Comparison of ENCODE assay signal across 1 cellular context in the genomic region with DNA sequence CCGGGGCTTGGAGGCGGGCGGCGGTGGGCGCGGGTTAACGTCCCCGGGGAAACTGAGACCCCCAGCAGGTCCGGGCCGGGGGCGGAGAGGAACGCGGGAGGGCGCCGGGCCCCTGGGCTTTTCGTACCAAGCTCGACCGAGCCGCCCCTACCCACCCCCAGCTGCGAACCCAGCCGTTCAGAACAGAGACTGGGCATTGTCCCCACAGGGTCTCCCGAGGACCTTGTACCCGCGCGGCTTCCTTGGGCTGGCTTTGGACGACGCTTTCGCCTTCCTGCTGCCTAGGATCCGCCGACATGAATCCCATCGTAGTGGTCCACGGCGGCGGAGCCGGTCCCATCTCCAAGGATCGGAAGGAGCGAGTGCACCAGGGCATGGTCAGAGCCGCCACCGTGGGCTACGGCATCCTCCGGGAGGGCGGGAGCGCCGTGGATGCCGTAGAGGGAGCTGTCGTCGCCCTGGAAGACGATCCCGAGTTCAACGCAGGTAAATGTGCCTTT.
TF ChIP-seq lines count a peak whose summit lies in the region.

No MANE protein-coding gene starts in this region.

TF ChIP-seq in HepG2, 621 proteins besides CTCF, POLR2A, EP300 and RAD21 (continues in another document):
- TF ChIP-seq XBP1 (CRISPR knock-in tag; IDR thresholded peaks at IDR 0.05) (no peak), NAIF1 (CRISPR knock-in tag; IDR thresholded peaks at IDR 0.05; ENCODE audit: borderline replicate concordance) (peak; percentile 81; the same call in 1 of the 2 replicates), HDAC2 (CRISPR knock-in tag; IDR thresholded peaks at IDR 0.05) (peak; percentile 25; the same call in 1 of the 2 replicates), ZNF615 (CRISPR knock-in tag; IDR thresholded peaks at IDR 0.05; ENCODE audit: borderline replicate concordance) (no peak), ZSCAN9 (CRISPR knock-in tag; IDR thresholded peaks at IDR 0.05; ENCODE audit: borderline replicate concordance) (no peak), BRCA1 (CRISPR knock-in tag; IDR thresholded peaks at IDR 0.05) (no peak), ZNF496 (CRISPR knock-in tag; IDR thresholded peaks at IDR 0.05; ENCODE audit: insufficient replicate concordance) (no peak), HNRNPLL (IDR thresholded peaks at IDR 0.05; ENCODE audit: low read depth, low read length, poor library complexity, severe bottlenecking) (peak; percentile 90), CENPT (CRISPR knock-in tag; IDR thresholded peaks at IDR 0.05; ENCODE audit: low read depth) (0 out of 2 replicates have a peak, but pooled peaks have one; percentile 72), THAP11 (CRISPR knock-in tag; IDR thresholded peaks at IDR 0.05) (peak; percentile 54), ZNF660 (CRISPR knock-in tag; IDR thresholded peaks at IDR 0.05; ENCODE audit: borderline replicate concordance, low read depth) (0 out of 2 replicates have a peak, but pooled peaks have one; percentile 30), ZNF180 (CRISPR knock-in tag; IDR thresholded peaks at IDR 0.05; ENCODE audit: borderline replicate concordance, low read depth) (no peak), ZSCAN29 (CRISPR knock-in tag; conservative IDR thresholded peaks at IDR 0.05) (no peak; the same call in 1 of the 2 replicates), JARID2 (CRISPR knock-in tag; IDR thresholded peaks at IDR 0.05; ENCODE audit: insufficient replicate concordance) (no peak), PCBP2 (optimal IDR thresholded peaks at IDR 0.05; ENCODE audit: low read depth, low read length, poor library complexity, severe bottlenecking) (no peak), ZNF263 (CRISPR knock-in tag; IDR thresholded peaks at IDR 0.05) (no peak), ZNF572 (CRISPR knock-in tag; IDR thresholded peaks at IDR 0.05) (no peak), ZNF776 (CRISPR knock-in tag; IDR thresholded peaks at IDR 0.05) (peak; percentile 10; the same call in 1 of the 2 replicates), ZBTB20 (CRISPR knock-in tag; IDR thresholded peaks at IDR 0.05; ENCODE audit: borderline replicate concordance, low read depth) (0 out of 2 replicates have a peak, but pooled peaks have one; percentile 5), ZNF619 (CRISPR knock-in tag; IDR thresholded peaks at IDR 0.05) (no peak), ZNF781 (CRISPR knock-in tag; IDR thresholded peaks at IDR 0.05; ENCODE audit: borderline replicate concordance, not compliant biosample characterization) (no peak), REPIN1 (CRISPR knock-in tag; IDR thresholded peaks at IDR 0.05; ENCODE audit: borderline replicate concordance, low read depth) (no peak), ZSCAN30 (CRISPR knock-in tag; IDR thresholded peaks at IDR 0.05) (no peak), ZBTB7A (CRISPR knock-in tag; IDR thresholded peaks at IDR 0.05) (peak; percentile 74), ZNF816 (CRISPR knock-in tag; IDR thresholded peaks at IDR 0.05; ENCODE audit: borderline replicate concordance) (no peak), MXI1 (IDR thresholded peaks at IDR 0.05; ENCODE audit: borderline replicate concordance, low read depth, low read length) (no peak; the same call in 2 of the 3 replicates), MBNL3 (CRISPR knock-in tag; conservative IDR thresholded peaks at IDR 0.05) (no peak), HNF4G (IDR thresholded peaks at IDR 0.05; ENCODE audit: borderline replicate concordance, low read depth, low read length) (0 out of 2 replicates have a peak, but pooled peaks have one; percentile 7), HNF4G (CRISPR knock-in tag; IDR thresholded peaks at IDR 0.05; ENCODE audit: borderline replicate concordance, low read depth) (no peak)
- TF ChIP-seq, protein P1, sequence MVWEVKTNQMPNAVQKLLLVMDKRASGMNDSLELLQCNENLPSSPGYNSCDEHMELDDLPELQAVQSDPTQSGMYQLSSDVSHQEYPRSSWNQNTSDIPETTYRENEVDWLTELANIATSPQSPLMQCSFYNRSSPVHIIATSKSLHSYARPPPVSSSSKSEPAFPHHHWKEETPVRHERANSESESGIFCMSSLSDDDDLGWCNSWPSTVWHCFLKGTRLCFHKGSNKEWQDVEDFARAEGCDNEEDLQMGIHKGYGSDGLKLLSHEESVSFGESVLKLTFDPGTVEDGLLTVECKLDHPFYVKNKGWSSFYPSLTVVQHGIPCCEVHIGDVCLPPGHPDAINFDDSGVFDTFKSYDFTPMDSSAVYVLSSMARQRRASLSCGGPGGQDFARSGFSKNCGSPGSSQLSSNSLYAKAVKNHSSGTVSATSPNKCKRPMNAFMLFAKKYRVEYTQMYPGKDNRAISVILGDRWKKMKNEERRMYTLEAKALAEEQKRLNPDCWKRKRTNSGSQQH (CRISPR knock-in tag; IDR thresholded peaks at IDR 0.05; ENCODE audit: low read depth) = no peak
- TF ChIP-seq, protein P2, sequence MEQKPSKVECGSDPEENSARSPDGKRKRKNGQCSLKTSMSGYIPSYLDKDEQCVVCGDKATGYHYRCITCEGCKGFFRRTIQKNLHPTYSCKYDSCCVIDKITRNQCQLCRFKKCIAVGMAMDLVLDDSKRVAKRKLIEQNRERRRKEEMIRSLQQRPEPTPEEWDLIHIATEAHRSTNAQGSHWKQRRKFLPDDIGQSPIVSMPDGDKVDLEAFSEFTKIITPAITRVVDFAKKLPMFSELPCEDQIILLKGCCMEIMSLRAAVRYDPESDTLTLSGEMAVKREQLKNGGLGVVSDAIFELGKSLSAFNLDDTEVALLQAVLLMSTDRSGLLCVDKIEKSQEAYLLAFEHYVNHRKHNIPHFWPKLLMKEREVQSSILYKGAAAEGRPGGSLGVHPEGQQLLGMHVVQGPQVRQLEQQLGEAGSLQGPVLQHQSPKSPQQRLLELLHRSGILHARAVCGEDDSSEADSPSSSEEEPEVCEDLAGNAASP (CRISPR knock-in tag; IDR thresholded peaks at IDR 0.05; ENCODE audit: borderline replicate concordance) = no peak
- TF ChIP-seq, protein P3, sequence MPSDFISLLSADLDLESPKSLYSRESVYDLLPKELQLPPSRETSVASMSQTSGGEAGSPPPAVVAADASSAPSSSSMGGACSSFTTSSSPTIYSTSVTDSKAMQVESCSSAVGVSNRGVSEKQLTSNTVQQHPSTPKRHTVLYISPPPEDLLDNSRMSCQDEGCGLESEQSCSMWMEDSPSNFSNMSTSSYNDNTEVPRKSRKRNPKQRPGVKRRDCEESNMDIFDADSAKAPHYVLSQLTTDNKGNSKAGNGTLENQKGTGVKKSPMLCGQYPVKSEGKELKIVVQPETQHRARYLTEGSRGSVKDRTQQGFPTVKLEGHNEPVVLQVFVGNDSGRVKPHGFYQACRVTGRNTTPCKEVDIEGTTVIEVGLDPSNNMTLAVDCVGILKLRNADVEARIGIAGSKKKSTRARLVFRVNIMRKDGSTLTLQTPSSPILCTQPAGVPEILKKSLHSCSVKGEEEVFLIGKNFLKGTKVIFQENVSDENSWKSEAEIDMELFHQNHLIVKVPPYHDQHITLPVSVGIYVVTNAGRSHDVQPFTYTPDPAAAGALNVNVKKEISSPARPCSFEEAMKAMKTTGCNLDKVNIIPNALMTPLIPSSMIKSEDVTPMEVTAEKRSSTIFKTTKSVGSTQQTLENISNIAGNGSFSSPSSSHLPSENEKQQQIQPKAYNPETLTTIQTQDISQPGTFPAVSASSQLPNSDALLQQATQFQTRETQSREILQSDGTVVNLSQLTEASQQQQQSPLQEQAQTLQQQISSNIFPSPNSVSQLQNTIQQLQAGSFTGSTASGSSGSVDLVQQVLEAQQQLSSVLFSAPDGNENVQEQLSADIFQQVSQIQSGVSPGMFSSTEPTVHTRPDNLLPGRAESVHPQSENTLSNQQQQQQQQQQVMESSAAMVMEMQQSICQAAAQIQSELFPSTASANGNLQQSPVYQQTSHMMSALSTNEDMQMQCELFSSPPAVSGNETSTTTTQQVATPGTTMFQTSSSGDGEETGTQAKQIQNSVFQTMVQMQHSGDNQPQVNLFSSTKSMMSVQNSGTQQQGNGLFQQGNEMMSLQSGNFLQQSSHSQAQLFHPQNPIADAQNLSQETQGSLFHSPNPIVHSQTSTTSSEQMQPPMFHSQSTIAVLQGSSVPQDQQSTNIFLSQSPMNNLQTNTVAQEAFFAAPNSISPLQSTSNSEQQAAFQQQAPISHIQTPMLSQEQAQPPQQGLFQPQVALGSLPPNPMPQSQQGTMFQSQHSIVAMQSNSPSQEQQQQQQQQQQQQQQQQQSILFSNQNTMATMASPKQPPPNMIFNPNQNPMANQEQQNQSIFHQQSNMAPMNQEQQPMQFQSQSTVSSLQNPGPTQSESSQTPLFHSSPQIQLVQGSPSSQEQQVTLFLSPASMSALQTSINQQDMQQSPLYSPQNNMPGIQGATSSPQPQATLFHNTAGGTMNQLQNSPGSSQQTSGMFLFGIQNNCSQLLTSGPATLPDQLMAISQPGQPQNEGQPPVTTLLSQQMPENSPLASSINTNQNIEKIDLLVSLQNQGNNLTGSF (CRISPR knock-in tag; IDR thresholded peaks at IDR 0.05) = no peak
- TF ChIP-seq, protein P4, sequence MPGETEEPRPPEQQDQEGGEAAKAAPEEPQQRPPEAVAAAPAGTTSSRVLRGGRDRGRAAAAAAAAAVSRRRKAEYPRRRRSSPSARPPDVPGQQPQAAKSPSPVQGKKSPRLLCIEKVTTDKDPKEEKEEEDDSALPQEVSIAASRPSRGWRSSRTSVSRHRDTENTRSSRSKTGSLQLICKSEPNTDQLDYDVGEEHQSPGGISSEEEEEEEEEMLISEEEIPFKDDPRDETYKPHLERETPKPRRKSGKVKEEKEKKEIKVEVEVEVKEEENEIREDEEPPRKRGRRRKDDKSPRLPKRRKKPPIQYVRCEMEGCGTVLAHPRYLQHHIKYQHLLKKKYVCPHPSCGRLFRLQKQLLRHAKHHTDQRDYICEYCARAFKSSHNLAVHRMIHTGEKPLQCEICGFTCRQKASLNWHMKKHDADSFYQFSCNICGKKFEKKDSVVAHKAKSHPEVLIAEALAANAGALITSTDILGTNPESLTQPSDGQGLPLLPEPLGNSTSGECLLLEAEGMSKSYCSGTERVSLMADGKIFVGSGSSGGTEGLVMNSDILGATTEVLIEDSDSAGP (CRISPR knock-in tag; IDR thresholded peaks at IDR 0.05; ENCODE audit: borderline replicate concordance) = peak; percentile 59; the same call in 1 of the 2 replicates
- TF ChIP-seq, protein P5, sequence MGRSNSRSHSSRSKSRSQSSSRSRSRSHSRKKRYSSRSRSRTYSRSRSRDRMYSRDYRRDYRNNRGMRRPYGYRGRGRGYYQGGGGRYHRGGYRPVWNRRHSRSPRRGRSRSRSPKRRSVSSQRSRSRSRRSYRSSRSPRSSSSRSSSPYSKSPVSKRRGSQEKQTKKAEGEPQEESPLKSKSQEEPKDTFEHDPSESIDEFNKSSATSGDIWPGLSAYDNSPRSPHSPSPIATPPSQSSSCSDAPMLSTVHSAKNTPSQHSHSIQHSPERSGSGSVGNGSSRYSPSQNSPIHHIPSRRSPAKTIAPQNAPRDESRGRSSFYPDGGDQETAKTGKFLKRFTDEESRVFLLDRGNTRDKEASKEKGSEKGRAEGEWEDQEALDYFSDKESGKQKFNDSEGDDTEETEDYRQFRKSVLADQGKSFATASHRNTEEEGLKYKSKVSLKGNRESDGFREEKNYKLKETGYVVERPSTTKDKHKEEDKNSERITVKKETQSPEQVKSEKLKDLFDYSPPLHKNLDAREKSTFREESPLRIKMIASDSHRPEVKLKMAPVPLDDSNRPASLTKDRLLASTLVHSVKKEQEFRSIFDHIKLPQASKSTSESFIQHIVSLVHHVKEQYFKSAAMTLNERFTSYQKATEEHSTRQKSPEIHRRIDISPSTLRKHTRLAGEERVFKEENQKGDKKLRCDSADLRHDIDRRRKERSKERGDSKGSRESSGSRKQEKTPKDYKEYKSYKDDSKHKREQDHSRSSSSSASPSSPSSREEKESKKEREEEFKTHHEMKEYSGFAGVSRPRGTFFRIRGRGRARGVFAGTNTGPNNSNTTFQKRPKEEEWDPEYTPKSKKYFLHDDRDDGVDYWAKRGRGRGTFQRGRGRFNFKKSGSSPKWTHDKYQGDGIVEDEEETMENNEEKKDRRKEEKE (IDR thresholded peaks at IDR 0.05) = no peak
- TF ChIP-seq, protein P6, sequence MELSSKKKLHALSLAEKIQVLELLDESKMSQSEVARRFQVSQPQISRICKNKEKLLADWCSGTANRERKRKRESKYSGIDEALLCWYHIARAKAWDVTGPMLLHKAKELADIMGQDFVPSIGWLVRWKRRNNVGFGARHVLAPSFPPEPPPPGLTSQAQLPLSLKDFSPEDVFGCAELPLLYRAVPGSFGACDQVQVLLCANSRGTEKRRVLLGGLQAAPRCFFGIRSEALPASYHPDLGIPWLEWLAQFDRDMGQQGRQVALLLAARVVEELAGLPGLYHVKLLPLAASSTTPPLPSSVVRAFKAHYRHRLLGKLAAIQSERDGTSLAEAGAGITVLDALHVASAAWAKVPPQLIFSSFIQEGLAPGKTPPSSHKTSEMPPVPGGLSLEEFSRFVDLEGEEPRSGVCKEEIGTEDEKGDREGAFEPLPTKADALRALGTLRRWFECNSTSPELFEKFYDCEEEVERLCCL (CRISPR knock-in tag; IDR thresholded peaks at IDR 0.05; ENCODE audit: borderline replicate concordance) = no peak
- TF ChIP-seq, protein P7, sequence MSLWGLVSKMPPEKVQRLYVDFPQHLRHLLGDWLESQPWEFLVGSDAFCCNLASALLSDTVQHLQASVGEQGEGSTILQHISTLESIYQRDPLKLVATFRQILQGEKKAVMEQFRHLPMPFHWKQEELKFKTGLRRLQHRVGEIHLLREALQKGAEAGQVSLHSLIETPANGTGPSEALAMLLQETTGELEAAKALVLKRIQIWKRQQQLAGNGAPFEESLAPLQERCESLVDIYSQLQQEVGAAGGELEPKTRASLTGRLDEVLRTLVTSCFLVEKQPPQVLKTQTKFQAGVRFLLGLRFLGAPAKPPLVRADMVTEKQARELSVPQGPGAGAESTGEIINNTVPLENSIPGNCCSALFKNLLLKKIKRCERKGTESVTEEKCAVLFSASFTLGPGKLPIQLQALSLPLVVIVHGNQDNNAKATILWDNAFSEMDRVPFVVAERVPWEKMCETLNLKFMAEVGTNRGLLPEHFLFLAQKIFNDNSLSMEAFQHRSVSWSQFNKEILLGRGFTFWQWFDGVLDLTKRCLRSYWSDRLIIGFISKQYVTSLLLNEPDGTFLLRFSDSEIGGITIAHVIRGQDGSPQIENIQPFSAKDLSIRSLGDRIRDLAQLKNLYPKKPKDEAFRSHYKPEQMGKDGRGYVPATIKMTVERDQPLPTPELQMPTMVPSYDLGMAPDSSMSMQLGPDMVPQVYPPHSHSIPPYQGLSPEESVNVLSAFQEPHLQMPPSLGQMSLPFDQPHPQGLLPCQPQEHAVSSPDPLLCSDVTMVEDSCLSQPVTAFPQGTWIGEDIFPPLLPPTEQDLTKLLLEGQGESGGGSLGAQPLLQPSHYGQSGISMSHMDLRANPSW (CRISPR knock-in tag; IDR thresholded peaks at IDR 0.05; ENCODE audit: borderline replicate concordance) = no peak
- TF ChIP-seq, protein P8, sequence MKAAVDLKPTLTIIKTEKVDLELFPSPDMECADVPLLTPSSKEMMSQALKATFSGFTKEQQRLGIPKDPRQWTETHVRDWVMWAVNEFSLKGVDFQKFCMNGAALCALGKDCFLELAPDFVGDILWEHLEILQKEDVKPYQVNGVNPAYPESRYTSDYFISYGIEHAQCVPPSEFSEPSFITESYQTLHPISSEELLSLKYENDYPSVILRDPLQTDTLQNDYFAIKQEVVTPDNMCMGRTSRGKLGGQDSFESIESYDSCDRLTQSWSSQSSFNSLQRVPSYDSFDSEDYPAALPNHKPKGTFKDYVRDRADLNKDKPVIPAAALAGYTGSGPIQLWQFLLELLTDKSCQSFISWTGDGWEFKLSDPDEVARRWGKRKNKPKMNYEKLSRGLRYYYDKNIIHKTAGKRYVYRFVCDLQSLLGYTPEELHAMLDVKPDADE (CRISPR knock-in tag; IDR thresholded peaks at IDR 0.05) = no peak
- TF ChIP-seq, protein P9, sequence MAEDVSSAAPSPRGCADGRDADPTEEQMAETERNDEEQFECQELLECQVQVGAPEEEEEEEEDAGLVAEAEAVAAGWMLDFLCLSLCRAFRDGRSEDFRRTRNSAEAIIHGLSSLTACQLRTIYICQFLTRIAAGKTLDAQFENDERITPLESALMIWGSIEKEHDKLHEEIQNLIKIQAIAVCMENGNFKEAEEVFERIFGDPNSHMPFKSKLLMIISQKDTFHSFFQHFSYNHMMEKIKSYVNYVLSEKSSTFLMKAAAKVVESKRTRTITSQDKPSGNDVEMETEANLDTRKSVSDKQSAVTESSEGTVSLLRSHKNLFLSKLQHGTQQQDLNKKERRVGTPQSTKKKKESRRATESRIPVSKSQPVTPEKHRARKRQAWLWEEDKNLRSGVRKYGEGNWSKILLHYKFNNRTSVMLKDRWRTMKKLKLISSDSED (CRISPR knock-in tag; IDR thresholded peaks at IDR 0.05) = no peak
